22 cellular contexts compared by ENCODE assay signal in genomic region chr15:81174125-81174524, GRCh38. TPM values are rescaled to one million over a fixed set of nuclear protein-coding genes. Genes with fewer than 3 reads are reported as not detected.
"Had no signal": no experiment of that assay in that cellular context is flagged by ENCODE, and none has a peak within 500 bp of the region (broad histone marks: within the 10 kb centered on the region; RNA-seq: fewer than 3 reads in every experiment).

No MANE protein-coding gene starts in this region.

- H3K4me3 Mint-ChIP-seq: naive thymus-derived CD8-positive, alpha-beta T cell; neural crest cell; stimulated activated effector memory CD8-positive, alpha-beta T cell treated with anti-CD3 and anti-CD28 coated beads, Interleukin-12 subunit alpha, Interleukin-12 subunit beta, amount 100 ng/mL, for 72 hours had no signal

- ATAC-seq: left lung; lower lobe of right lung; naive thymus-derived CD8-positive, alpha-beta T cell; stimulated activated effector memory CD8-positive, alpha-beta T cell treated with anti-CD3 and anti-CD28 coated beads, Interleukin-12 subunit alpha, Interleukin-12 subunit beta, amount 100 ng/mL, for 72 hours had no signal

- H2AFZ ChIP-seq: hepatocyte, parathyroid adenoma had no signal

- H3K27ac Mint-ChIP-seq: naive thymus-derived CD8-positive, alpha-beta T cell; progenitor cell of endocrine pancreas; stimulated activated effector memory CD8-positive, alpha-beta T cell treated with anti-CD3 and anti-CD28 coated beads, Interleukin-12 subunit alpha, Interleukin-12 subunit beta, amount 100 ng/mL, for 72 hours had no signal

- H3K9me3 Mint-ChIP-seq: naive thymus-derived CD8-positive, alpha-beta T cell; neural crest cell; stimulated activated effector memory CD8-positive, alpha-beta T cell treated with anti-CD3 and anti-CD28 coated beads, Interleukin-12 subunit alpha, Interleukin-12 subunit beta, amount 100 ng/mL, for 72 hours had no signal

- H3K27me3 ChIP-seq: left lung, sigmoid colon, vagina had no signal

- H3K9me3 ChIP-seq: esophagus squamous epithelium, left lung, lower lobe of right lung, sigmoid colon, vagina had no signal

- H3K4me2 ChIP-seq: hepatocyte had no signal

- H3K4me1 ChIP-seq: parathyroid adenoma, sigmoid colon had no signal

- H3K4me3 ChIP-seq: coronary artery, esophagus squamous epithelium, hepatocyte, left lung, lower lobe of right lung, sigmoid colon, vagina had no signal

- H3K4me1 Mint-ChIP-seq: naive thymus-derived CD8-positive, alpha-beta T cell; neural crest cell; stimulated activated effector memory CD8-positive, alpha-beta T cell treated with anti-CD3 and anti-CD28 coated beads, Interleukin-12 subunit alpha, Interleukin-12 subunit beta, amount 100 ng/mL, for 72 hours had no signal

- DNase-seq: dermis blood vessel endothelial cell; effector memory CD4-positive, alpha-beta T cell; esophagus squamous epithelium; foreskin melanocyte; kidney; left lung; lower lobe of right lung; naive thymus-derived CD8-positive, alpha-beta T cell; sigmoid colon; stimulated activated CD4-positive, alpha-beta T cell treated with anti-CD3 and anti-CD28 coated beads, Interleukin-2, amount 100 ng/mL, for 24 hours; stimulated activated CD4-positive, alpha-beta T cell treated with anti-CD3 and anti-CD28 coated beads, Interleukin-4, amount 100 ng/mL, for 24 hours; stimulated activated naive CD4-positive, alpha-beta T cell treated with Interleukin-2 at 50 U/mL for 16 hours; trophoblast cell had no signal

- H3K36me3 ChIP-seq: esophagus squamous epithelium, left lung, lower lobe of right lung, sigmoid colon, vagina had no signal

- H3K27ac ChIP-seq: esophagus squamous epithelium, hepatocyte, left lung, lower lobe of right lung, parathyroid adenoma, sigmoid colon, vagina had no signal

- H3K9ac ChIP-seq: parathyroid adenoma had no signal

RNA-seq across cellular contexts. Expression of gene CFAP161, which starts 40.1 kb away (rescaled TPM):
- total RNA-seq: endothelial cell of umbilical vein, epithelial cell of proximal tubule, hepatocyte, neural crest cell, progenitor cell of endocrine pancreas had no signal
- polyA plus RNA-seq: naive thymus-derived CD8-positive, alpha-beta T cell; sigmoid colon had no signal
